25 cellular contexts compared by ENCODE assay signal in the genomic region with DNA sequence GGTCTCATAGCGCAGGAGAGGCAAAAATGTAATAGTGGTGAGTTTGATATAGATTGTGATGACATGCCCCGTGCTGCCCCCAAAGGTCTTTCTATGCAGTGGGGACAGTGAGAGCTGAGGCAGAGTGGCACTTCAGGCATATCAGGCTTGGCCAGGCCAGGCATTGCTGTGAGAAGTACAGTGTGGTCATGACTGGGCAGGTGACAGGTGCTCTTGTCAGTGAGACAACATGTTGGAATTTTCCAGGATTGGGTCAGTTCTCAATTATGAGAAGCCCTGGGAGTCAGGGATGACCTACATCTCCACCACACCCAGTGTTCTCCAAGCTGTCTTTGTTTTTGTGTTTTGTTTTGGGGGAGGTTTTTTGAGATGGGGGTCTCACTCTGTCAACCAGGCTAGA. TPM values are rescaled to one million over a fixed set of nuclear protein-coding genes. Genes with fewer than 3 reads are reported as not detected.
DNase-seq lines count a peak whose midpoint lies in the region; ATAC-seq and TF ChIP-seq lines count a peak whose summit lies in the region.
"Had no signal": no experiment of that assay in that cellular context is flagged by ENCODE, and none has a peak within 500 bp of the region (broad histone marks: within the 10 kb centered on the region; RNA-seq: fewer than 3 reads in every experiment).

No MANE protein-coding gene starts in this region.

- no peak overlapping the region for H3K4me3 ChIP-seq in CD8-positive, alpha-beta memory T cell (ENCODE audit: low read length)
- H3K4me3 ChIP-seq in trophoblast cell (ENCODE audit: low read depth, low read length) (no peak overlapping the region), neuronal stem cell (ENCODE audit: low read length in 2 of 2) (no peak overlapping the region)
- H3K4me3 ChIP-seq: A549, GM23248 had no signal

- H3K36me3 Mint-ChIP-seq in CD8-positive, alpha-beta memory T cell: peaks cover 0 to 54% (median 9%) of the 10 kb centered on the region in 3 donors
- H3K36me3 Mint-ChIP-seq in T-helper 17 cell (ENCODE audit: low read depth): peaks cover 4% of the 10 kb centered on the region
- no peaks in the 10 kb centered on the region for H3K36me3 Mint-ChIP-seq in glutamatergic neuron (ENCODE audit: unreplicated experiment)

- H4K8ac ChIP-seq in trophoblast cell (ENCODE audit: low read depth, low read length) (no peak overlapping the region), neuronal stem cell (ENCODE audit: low read depth, low read length) (no peak overlapping the region)

- H3K4me2 ChIP-seq in trophoblast cell (ENCODE audit: low read length): no peak overlapping the region
- H3K4me2 ChIP-seq in neuronal stem cell (ENCODE audit: insufficient read depth, low read length, poor library complexity, severe bottlenecking): no peak overlapping the region
- H3K4me2 ChIP-seq: A549 had no signal

- no peak for DNase-seq in CD8-positive, alpha-beta memory T cell
- DNase-seq in T-helper 17 cell: no peak
- DNase-seq in glutamatergic neuron: no peak
- peak; percentile 66 to 89 for DNase-seq in trophoblast cell
- DNase-seq in neuronal stem cell (ENCODE audit: low spot score): no peak
- DNase-seq in medulla oblongata (ENCODE audit: extremely low spot score): no peak
- DNase-seq in NCI-H2171 treated with DMSO at 0.1 percent for 48 hours (lab: John Stamatoyannopoulos, UW): no peak
- DNase-seq: COR-L47, DND-41, GM23248, H9, HFFc6, KG1, NCI-H1092 treated with DMSO at 0.1 percent for 48 hours, NCI-H1436 treated with DMSO at 0.1 percent for 48 hours, NCI-H1930, NCI-H2227 treated with DMSO at 0.1 percent for 48 hours, NCI-H510A treated with DMSO at 0.1 percent for 48 hours, NCI-H748 treated with DMSO at 0.1 percent for 48 hours had no signal

- H2BK5ac ChIP-seq in trophoblast cell (ENCODE audit: low read depth, low read length, poor library complexity) (no peak overlapping the region), neuronal stem cell (ENCODE audit: low read length) (no peak overlapping the region)

- no peak for TF ChIP-seq CTCF in glutamatergic neuron (IDR thresholded peaks at IDR 0.05; ENCODE audit: partially characterized antibody, unreplicated experiment)

- H2BK15ac ChIP-seq in neuronal stem cell (ENCODE audit: low read length): no peak overlapping the region

- H3K79me2 ChIP-seq in trophoblast cell (ENCODE audit: control insufficient read depth, insufficient read depth, low read length, poor library complexity): peaks cover 5% of the 10 kb centered on the region

- ATAC-seq in T-helper 17 cell: no peak
- ATAC-seq: A549, HepG2, SK-N-SH treated with all-trans-retinoic acid at 6 μM for 48 hours had no signal

- WGBS in trophoblast cell (ENCODE audit: extremely low coverage, insufficient coverage, insufficient read length): no CpG with 5 or more reads among the region's 2 CpGs
- no CpG with 5 or more reads among the region's 2 CpGs for WGBS in neuronal stem cell (ENCODE audit: extremely low coverage in 2 of 2, insufficient read length in 2 of 2, insufficient replicate concordance in 1 of 2), 2 donors

- no peaks in the 10 kb centered on the region for H3K36me3 ChIP-seq in CD8-positive, alpha-beta memory T cell (ENCODE audit: insufficient read depth, low read length)
- H3K36me3 ChIP-seq in trophoblast cell (ENCODE audit: control insufficient read depth in 1 of 2, insufficient read depth in 2 of 2, low read length in 2 of 2) (peaks cover 0 to 2% of the 10 kb centered on the region in 2 experiments), neuronal stem cell (replicated peaks in 1 of 2; ENCODE audit: control insufficient read depth in 2 of 2, insufficient read depth in 2 of 2, low read length in 2 of 2) (peaks cover 2 to 17% of the 10 kb centered on the region in 2 donors)

- no peaks in the 10 kb centered on the region for H3K9me3 ChIP-seq in CD8-positive, alpha-beta memory T cell (ENCODE audit: low read length)
- H3K9me3 ChIP-seq in T-helper 17 cell (ENCODE audit: control insufficient read depth, low read length, poor library complexity, severe bottlenecking) (no peaks in the 10 kb centered on the region), trophoblast cell (ENCODE audit: insufficient read depth, low read depth, low read length) (peaks cover 3% of the 10 kb centered on the region), neuronal stem cell (replicated peaks in 1 of 2; ENCODE audit: control insufficient read depth in 2 of 2, insufficient read depth in 1 of 2, low read depth in 1 of 2, low read length in 2 of 2) (no peaks in the 10 kb centered on the region)
- H3K9me3 ChIP-seq: A549 had no signal

- H4K12ac ChIP-seq in trophoblast cell (ENCODE audit: low read depth, low read length): no peak overlapping the region

- H3K23ac ChIP-seq in trophoblast cell (ENCODE audit: low read length) (no peak overlapping the region), neuronal stem cell (ENCODE audit: low read depth, low read length, poor library complexity) (no peak overlapping the region)

- POLR2A ChIA-PET in CD8-positive, alpha-beta memory T cell (lab: Charles Lee): interaction anchor here (0.6 kb wide), 1 partner anchor 107 kb away, joined by 4 read pairs; no protein-coding TSS in a partner anchor

- peak overlapping the region in 3 of 7 donors; percentile 15 to 45 (median 21) for H3K4me3 Mint-ChIP-seq in CD8-positive, alpha-beta memory T cell
- H3K4me3 Mint-ChIP-seq in T-helper 17 cell: no peak overlapping the region
- peak overlapping the region; percentile 53 for H3K4me3 Mint-ChIP-seq in glutamatergic neuron (ENCODE audit: unreplicated experiment)
- H3K4me3 Mint-ChIP-seq: B cell, CD14-positive monocyte, H9, HFFc6 had no signal

- CTCF ChIA-PET in CD8-positive, alpha-beta memory T cell (lab: Charles Lee): no interaction called here

- no peak overlapping the region for H2BK12ac ChIP-seq in trophoblast cell (ENCODE audit: low read length)
- no peak overlapping the region for H2BK12ac ChIP-seq in neuronal stem cell (ENCODE audit: low read length)

- H3K27me3 ChIP-seq in CD8-positive, alpha-beta memory T cell (ENCODE audit: insufficient read depth, low read length, poor library complexity, severe bottlenecking): no peaks in the 10 kb centered on the region
- H3K27me3 ChIP-seq in trophoblast cell (ENCODE audit: insufficient read depth, low read length) (no peaks in the 10 kb centered on the region), neuronal stem cell (ENCODE audit: control insufficient read depth in 3 of 3, insufficient read depth in 3 of 3, low read depth in 1 of 3, low read length in 3 of 3) (no peaks in the 10 kb centered on the region)

- H3K27me3 Mint-ChIP-seq in CD8-positive, alpha-beta memory T cell: no peaks in the 10 kb centered on the region
- no peaks in the 10 kb centered on the region for H3K27me3 Mint-ChIP-seq in T-helper 17 cell
- H3K27me3 Mint-ChIP-seq in glutamatergic neuron (ENCODE audit: unreplicated experiment): peaks cover 8% of the 10 kb centered on the region
- H3K27me3 Mint-ChIP-seq: B cell had no signal

- H3K27ac ChIP-seq in CD8-positive, alpha-beta memory T cell (ENCODE audit: low read depth, low read length): no peak overlapping the region
- H3K27ac ChIP-seq in trophoblast cell (ENCODE audit: low read depth, low read length) (no peak overlapping the region), neuronal stem cell (replicated peaks; ENCODE audit: low read length) (no peak overlapping the region)
- H3K27ac ChIP-seq: A549, GM23248, RWPE1 had no signal

- peaks cover 12% of the 10 kb centered on the region for H3K79me1 ChIP-seq in trophoblast cell (ENCODE audit: low read length)
- H3K79me1 ChIP-seq in neuronal stem cell (ENCODE audit: low read depth, low read length): no peaks in the 10 kb centered on the region

- no peak overlapping the region for H3K14ac ChIP-seq in trophoblast cell (ENCODE audit: low read length)
- no peak overlapping the region for H3K14ac ChIP-seq in neuronal stem cell (ENCODE audit: low read length)

- no peak overlapping the region for H2BK120ac ChIP-seq in trophoblast cell (ENCODE audit: insufficient read depth, low read length, poor library complexity)
- H2BK120ac ChIP-seq in neuronal stem cell (ENCODE audit: low read depth, low read length): no peak overlapping the region

- H3K4me1 Mint-ChIP-seq in CD8-positive, alpha-beta memory T cell: peaks cover 35 to 85% (median 48%) of the 10 kb centered on the region in 3 donors
- H3K4me1 Mint-ChIP-seq in T-helper 17 cell (peaks cover 46% of the 10 kb centered on the region), glutamatergic neuron (ENCODE audit: low read depth, unreplicated experiment) (peaks cover 18% of the 10 kb centered on the region)

- H3K4ac ChIP-seq in trophoblast cell (ENCODE audit: low read depth, low read length): no peak overlapping the region
- H3K4ac ChIP-seq in neuronal stem cell (ENCODE audit: low read length): no peak overlapping the region

- H3K27ac Mint-ChIP-seq in CD8-positive, alpha-beta memory T cell: peak overlapping the region in 5 of 8 donors; percentile 14 to 71 (median 43)
- H3K27ac Mint-ChIP-seq in T-helper 17 cell (peak overlapping the region; percentile 32), glutamatergic neuron (ENCODE audit: unreplicated experiment) (no peak overlapping the region)
- H3K27ac Mint-ChIP-seq: B cell, H9, HFFc6 had no signal

- H2AFZ ChIP-seq in trophoblast cell (ENCODE audit: insufficient read depth, low read length, poor library complexity) (no peak overlapping the region), neuronal stem cell (ENCODE audit: low read length) (no peak overlapping the region)
- H2AFZ ChIP-seq: GM23248 had no signal

- H3K4me1 ChIP-seq in CD8-positive, alpha-beta memory T cell (ENCODE audit: insufficient read depth, low read length): peaks cover 55% of the 10 kb centered on the region
- H3K4me1 ChIP-seq in trophoblast cell (ENCODE audit: control insufficient read depth in 1 of 2, insufficient read depth in 2 of 2, low read length in 2 of 2) (peaks cover 24 to 31% of the 10 kb centered on the region in 2 experiments), neuronal stem cell (ENCODE audit: control insufficient read depth in 2 of 2, insufficient read depth in 1 of 2, low read depth in 1 of 2, low read length in 2 of 2) (peaks cover 6 to 14% of the 10 kb centered on the region in 2 donors)

- no peaks in the 10 kb centered on the region for H3K9me3 Mint-ChIP-seq in CD8-positive, alpha-beta memory T cell
- H3K9me3 Mint-ChIP-seq in glutamatergic neuron (ENCODE audit: unreplicated experiment): no peaks in the 10 kb centered on the region
- H3K9me3 Mint-ChIP-seq: CD14-positive monocyte, H9, HFFc6 had no signal

- H3K9ac ChIP-seq in trophoblast cell (ENCODE audit: low read length) (no peak overlapping the region), neuronal stem cell (ENCODE audit: low read depth, low read length, poor library complexity) (no peak overlapping the region)
- H3K9ac ChIP-seq: GM23248 had no signal

- H3K18ac ChIP-seq in trophoblast cell (ENCODE audit: low read length) (no peak overlapping the region), neuronal stem cell (ENCODE audit: low read length) (no peak overlapping the region)

- no peak overlapping the region for H4K91ac ChIP-seq in trophoblast cell (ENCODE audit: low read depth, low read length)
- H4K91ac ChIP-seq in neuronal stem cell (ENCODE audit: low read depth, low read length, poor library complexity): no peak overlapping the region

- H2AK5ac ChIP-seq in trophoblast cell (ENCODE audit: low read length): no peak overlapping the region
- H2AK5ac ChIP-seq in neuronal stem cell (ENCODE audit: low read depth, low read length): no peak overlapping the region

RNA-seq across cellular contexts. Expression of gene SNAP29, which starts 3.7 kb away (rescaled TPM):
- total RNA-seq in CD8-positive, alpha-beta memory T cell: 10 to 100 TPM; 21.9 to 23.3 TPM
- polyA plus RNA-seq in CD8-positive, alpha-beta memory T cell: 26.0 TPM
- total RNA-seq in T-helper 17 cell (10 to 100 TPM; 18.9 to 25.4 TPM), glutamatergic neuron (ENCODE audit: unreplicated experiment) (22.9 TPM)
- polyA plus RNA-seq in trophoblast cell (2013): 42.7 and 45.7 TPM in 2 replicates
- 25.2 TPM for polyA plus RNA-seq in neuronal stem cell (2013, experiment 1 of 2)
- polyA plus RNA-seq in neuronal stem cell (2013, experiment 2 of 2): 23.6 TPM

RNA-seq across cellular contexts. Expression of gene PI4KA, which starts 3.9 kb away (rescaled TPM):
- total RNA-seq in CD8-positive, alpha-beta memory T cell: 10 to 100 TPM; 64.9 to 65.5 TPM
- polyA plus RNA-seq in CD8-positive, alpha-beta memory T cell: 65.8 TPM
- total RNA-seq in T-helper 17 cell (100 to 1,000 TPM; 159 to 160 TPM), glutamatergic neuron (ENCODE audit: unreplicated experiment) (165 TPM)
- polyA plus RNA-seq in trophoblast cell (2013): 29.7 and 32.4 TPM in 2 replicates
- polyA plus RNA-seq in neuronal stem cell (2013, experiment 1 of 2): 20.2 TPM
- polyA plus RNA-seq in neuronal stem cell (2013, experiment 2 of 2): 20.8 TPM

RNA-seq across cellular contexts. Expression of gene CRKL, which starts 54.7 kb away (rescaled TPM):
- total RNA-seq in CD8-positive, alpha-beta memory T cell: 10 to 100 TPM; 94.0 to 98.1 TPM
- polyA plus RNA-seq in CD8-positive, alpha-beta memory T cell: 54.5 TPM
- total RNA-seq in T-helper 17 cell (10 to 100 TPM; 40.0 to 57.0 TPM), glutamatergic neuron (ENCODE audit: unreplicated experiment) (59.6 TPM)
- 43.3 and 44.5 TPM in 2 replicates for polyA plus RNA-seq in trophoblast cell (2013)
- 72.3 TPM for polyA plus RNA-seq in neuronal stem cell (2013, experiment 1 of 2)
- polyA plus RNA-seq in neuronal stem cell (2013, experiment 2 of 2): 74.4 TPM

Comparison
In these comparisons a context has a peak if more than half of its experiments do, and no peak if none do; other contexts are left out.
1. DNase-seq: peak in trophoblast cell (2 of 2); none in CD8-positive, alpha-beta memory T cell (0 of 5), T-helper 17 cell (0 of 3), glutamatergic neuron (single experiment), neuronal stem cell (single experiment), medulla oblongata (single experiment) and NCI-H2171 treated with DMSO at 0.1 percent for 48 hours (single experiment).